1 cellular context compared by ENCODE assay signal in genomic region chr16:2341456-2342447, GRCh38.
TF ChIP-seq lines count a peak whose summit lies in the region.

No MANE protein-coding gene starts in this region.

TF ChIP-seq in GM23338, 12 proteins besides CTCF, POLR2A, EP300 and RAD21 (continued from another document):
- no peak for TF ChIP-seq ZNF462 (CRISPR knock-in tag; IDR thresholded peaks at IDR 0.05)
